8 cellular contexts compared by ENCODE assay signal in the genomic region with DNA sequence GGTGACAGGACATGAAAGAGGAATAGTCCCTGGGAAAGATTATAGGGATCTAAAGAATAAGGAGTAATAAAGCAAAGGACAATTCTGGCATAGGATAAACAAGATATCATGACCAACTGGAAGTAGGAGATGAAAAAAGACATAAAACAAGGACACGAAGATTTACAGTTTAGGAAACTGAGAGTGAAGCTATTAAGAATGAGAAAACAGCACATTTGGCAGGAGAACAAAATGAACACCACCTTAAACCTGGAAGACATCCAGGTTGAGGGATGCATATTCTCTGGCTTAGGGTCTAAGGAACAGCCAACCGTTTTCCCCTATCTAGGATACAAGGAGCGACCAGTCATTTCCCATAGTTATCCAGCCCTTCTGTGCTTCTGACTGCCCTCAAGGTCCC. TPM values are rescaled to one million over a fixed set of nuclear protein-coding genes. Genes with fewer than 3 reads are reported as not detected.
DNase-seq lines count a peak whose midpoint lies in the region; ATAC-seq, FAIRE-seq and TF ChIP-seq lines count a peak whose summit lies in the region.

No MANE protein-coding gene starts in this region.

- H3K4me3 Mint-ChIP-seq in activated CD4-positive, alpha-beta T cell treated with anti-CD3 and anti-CD28 coated beads for 36 hours = peak overlapping the region; percentile 92
- peak overlapping the region; percentile 98 for H3K4me3 Mint-ChIP-seq in activated CD8-positive, alpha-beta T cell treated with anti-CD3 and anti-CD28 coated beads for 36 hours
- H3K4me3 Mint-ChIP-seq in stimulated activated memory B cell treated with anti-CD40 and anti-IgM and Interleukin-4, amounts not matched to agents 10 μg/mL and 1 μg/mL and 100 μg/mL, for 72 hours = peak overlapping the region; percentile 89

- intact Hi-C loops in activated CD4-positive, alpha-beta T cell treated with anti-CD3 and anti-CD28 coated beads for 36 hours (cut with DNase I, micrococcal nuclease) = loop anchor here (2.0 to 5.0 kb wide), 3 partner anchors 527 to 721 kb away; partner anchors contain the start of gene PPP4R3A (in 1 of the 2)
- intact Hi-C loops in activated CD8-positive, alpha-beta T cell treated with anti-CD3 and anti-CD28 coated beads for 36 hours (cut with micrococcal nuclease) = no loop called here

- FAIRE-seq in urothelium cell line (lab: Jason Lieb, UNC) = no peak

- POLR2A ChIA-PET in activated CD4-positive, alpha-beta T cell treated with anti-CD3 and anti-CD28 coated beads for 36 hours (lab: Charles Lee) = no interaction called here
- POLR2A ChIA-PET in activated CD8-positive, alpha-beta T cell treated with anti-CD3 and anti-CD28 coated beads for 36 hours (lab: Charles Lee) = no interaction called here

- TF ChIP-seq CTCF in activated CD8-positive, alpha-beta T cell treated with anti-CD3 and anti-CD28 coated beads for 36 hours (IDR thresholded peaks at IDR 0.05) = no peak

- H3K4me1 Mint-ChIP-seq in activated CD4-positive, alpha-beta T cell treated with anti-CD3 and anti-CD28 coated beads for 36 hours = peaks cover 49% of the 10 kb centered on the region
- peaks cover 47% of the 10 kb centered on the region for H3K4me1 Mint-ChIP-seq in activated CD8-positive, alpha-beta T cell treated with anti-CD3 and anti-CD28 coated beads for 36 hours (ENCODE audit: low read depth)
- peaks cover 38% of the 10 kb centered on the region for H3K4me1 Mint-ChIP-seq in stimulated activated memory B cell treated with anti-CD40 and anti-IgM and Interleukin-4, amounts not matched to agents 10 μg/mL and 1 μg/mL and 100 μg/mL, for 72 hours

- H3K36me3 Mint-ChIP-seq in activated CD4-positive, alpha-beta T cell treated with anti-CD3 and anti-CD28 coated beads for 36 hours (ENCODE audit: low read depth) = peaks cover 14% of the 10 kb centered on the region
- peaks cover 17% of the 10 kb centered on the region for H3K36me3 Mint-ChIP-seq in activated CD8-positive, alpha-beta T cell treated with anti-CD3 and anti-CD28 coated beads for 36 hours (ENCODE audit: low read depth)
- H3K36me3 Mint-ChIP-seq in stimulated activated memory B cell treated with anti-CD40 and anti-IgM and Interleukin-4, amounts not matched to agents 10 μg/mL and 1 μg/mL and 100 μg/mL, for 72 hours = no peaks in the 10 kb centered on the region

- ATAC-seq in activated CD4-positive, alpha-beta T cell treated with anti-CD3 and anti-CD28 coated beads for 36 hours = no peak
- ATAC-seq in activated CD8-positive, alpha-beta T cell treated with anti-CD3 and anti-CD28 coated beads for 36 hours = no peak
- no peak for ATAC-seq in stimulated activated memory B cell treated with anti-CD40 and anti-IgM and Interleukin-4, amounts not matched to agents 10 μg/mL and 1 μg/mL and 100 μg/mL, for 72 hours

- no peaks in the 10 kb centered on the region for H3K9me3 Mint-ChIP-seq in activated CD4-positive, alpha-beta T cell treated with anti-CD3 and anti-CD28 coated beads for 36 hours (ENCODE audit: low read depth)
- H3K9me3 Mint-ChIP-seq in activated CD8-positive, alpha-beta T cell treated with anti-CD3 and anti-CD28 coated beads for 36 hours = no peaks in the 10 kb centered on the region
- H3K9me3 Mint-ChIP-seq in stimulated activated memory B cell treated with anti-CD40 and anti-IgM and Interleukin-4, amounts not matched to agents 10 μg/mL and 1 μg/mL and 100 μg/mL, for 72 hours = no peaks in the 10 kb centered on the region

- no peaks in the 10 kb centered on the region for H3K27me3 Mint-ChIP-seq in activated CD4-positive, alpha-beta T cell treated with anti-CD3 and anti-CD28 coated beads for 36 hours
- no peaks in the 10 kb centered on the region for H3K27me3 Mint-ChIP-seq in activated CD8-positive, alpha-beta T cell treated with anti-CD3 and anti-CD28 coated beads for 36 hours
- H3K27me3 Mint-ChIP-seq in stimulated activated memory B cell treated with anti-CD40 and anti-IgM and Interleukin-4, amounts not matched to agents 10 μg/mL and 1 μg/mL and 100 μg/mL, for 72 hours = no peaks in the 10 kb centered on the region

- DNase-seq in activated CD4-positive, alpha-beta T cell treated with anti-CD3 and anti-CD28 coated beads for 36 hours = no peak
- DNase-seq in activated CD4-positive, alpha-beta T cell treated with anti-CD3 and anti-CD28 coated beads, Interleukin-2, amount 50 U/mL, for 1 hour = no peak
- DNase-seq in activated CD8-positive, alpha-beta T cell treated with anti-CD3 and anti-CD28 coated beads for 36 hours = no peak
- DNase-seq in hepatic stellate cell (ENCODE audit: low spot score) (peak; percentile 14), urothelium cell line (ENCODE audit: low spot score) (no peak), NCI-H1930 (lab: John Stamatoyannopoulos, UW) (no peak), KG1 (lab: John Stamatoyannopoulos, UW) (no peak)

- H3K27ac Mint-ChIP-seq in activated CD4-positive, alpha-beta T cell treated with anti-CD3 and anti-CD28 coated beads for 36 hours = peak overlapping the region; percentile 69
- peak overlapping the region; percentile 19 for H3K27ac Mint-ChIP-seq in activated CD8-positive, alpha-beta T cell treated with anti-CD3 and anti-CD28 coated beads for 36 hours
- H3K27ac Mint-ChIP-seq in stimulated activated memory B cell treated with anti-CD40 and anti-IgM and Interleukin-4, amounts not matched to agents 10 μg/mL and 1 μg/mL and 100 μg/mL, for 72 hours = no peak overlapping the region

- CTCF ChIA-PET in activated CD4-positive, alpha-beta T cell treated with anti-CD3 and anti-CD28 coated beads for 36 hours (lab: Charles Lee) = no interaction called here
- CTCF ChIA-PET in activated CD8-positive, alpha-beta T cell treated with anti-CD3 and anti-CD28 coated beads for 36 hours (lab: Charles Lee) = interaction anchor here (0.9 to 1.2 kb wide), 3 partner anchors 20 to 41 kb away, joined by 3 read pairs; no protein-coding TSS in a partner anchor

RNA-seq across cellular contexts. Expression of gene TRIP11, which starts 1.9 kb away (rescaled TPM):
- 10 to 100 TPM; 35.7 to 41.0 TPM for total RNA-seq in activated CD4-positive, alpha-beta T cell treated with anti-CD3 and anti-CD28 coated beads for 36 hours
- total RNA-seq in activated CD8-positive, alpha-beta T cell treated with anti-CD3 and anti-CD28 coated beads for 36 hours = 10 to 100 TPM; 33.5 to 35.5 TPM
